9 cellular contexts compared by ENCODE assay signal in genomic region chr11:92735039-92735438, GRCh38.
A peak's percentile ranks its signal among the peaks of the same experiment; 100 is the strongest.
DNase-seq lines count a peak whose midpoint lies in the region; ATAC-seq and TF ChIP-seq lines count a peak whose summit lies in the region.
"Had no signal": no experiment of that assay in that cellular context is flagged by ENCODE, and none has a peak within 500 bp of the region (broad histone marks: within the 10 kb centered on the region; RNA-seq: fewer than 3 reads in every experiment).

No MANE protein-coding gene starts in this region.

- no peaks in the 10 kb centered on the region for H3F3A ChIP-seq in PC-9 (ENCODE audit: insufficient read depth, low read depth)

- H3K36me3 ChIP-seq in A673 (ENCODE audit: insufficient read depth, low read length, poor library complexity, severe bottlenecking) (no peaks in the 10 kb centered on the region), GM06990 (ENCODE audit: control insufficient read depth, insufficient read depth, low read length) (no peaks in the 10 kb centered on the region), PC-9 (ENCODE audit: low read depth) (no peaks in the 10 kb centered on the region)

- H3K27me3 ChIP-seq in A673 (replicated peaks; ENCODE audit: insufficient read depth, low read depth, low read length, poor library complexity) (peaks cover 3% of the 10 kb centered on the region), GM06990 (replicated peaks; ENCODE audit: control insufficient read depth, insufficient read depth, low read length) (peaks cover 2% of the 10 kb centered on the region; the same call in 1 of the 2 replicates), PC-9 (ENCODE audit: insufficient read depth, low read depth) (no peaks in the 10 kb centered on the region)

- H3K79me2 ChIP-seq in PC-9 (ENCODE audit: low read depth) = no peaks in the 10 kb centered on the region

- no TSS peak for BruUV-seq in A673 (replicated peaks; lab: Mats Ljungman, UMichigan)
- BruUV-seq in PC-9 (replicated peaks; lab: Mats Ljungman, UMichigan) = no TSS peak

- H4K20me1 ChIP-seq in PC-9 (ENCODE audit: insufficient read depth) = no peaks in the 10 kb centered on the region

- intact Hi-C loops in A673 (cut with micrococcal nuclease; ENCODE audit: unreplicated experiment) (no loop called here), PC-9 (cut with micrococcal nuclease; ENCODE audit: unreplicated experiment) (no loop called here)

- H3K9me3 ChIP-seq in A673 (ENCODE audit: low read depth, low read length, poor library complexity, severe bottlenecking) (no peaks in the 10 kb centered on the region), PC-9 (ENCODE audit: insufficient read depth, low read depth) (no peaks in the 10 kb centered on the region)

- TF ChIP-seq CTCF in A673 (conservative IDR thresholded peaks at IDR 0.05; ENCODE audit: low read depth, low read length) = peak; percentile 58
- peak; percentile 49 for TF ChIP-seq CTCF in GM06990 (IDR thresholded peaks at IDR 0.05; ENCODE audit: insufficient read depth, low read length, poor library complexity, severe bottlenecking)
- peak; percentile 61 for TF ChIP-seq CTCF in PC-9 (conservative IDR thresholded peaks at IDR 0.05)

- H3K4me1 ChIP-seq in A673 (ENCODE audit: insufficient read depth, low read length, poor library complexity, severe bottlenecking) (peaks cover 8% of the 10 kb centered on the region), PC-9 (replicated peaks; ENCODE audit: insufficient read depth) (no peaks in the 10 kb centered on the region)

- H3K27ac ChIP-seq in A673 (ENCODE audit: low read depth, low read length, poor library complexity, severe bottlenecking) = no peak overlapping the region
- H3K27ac ChIP-seq in PC-9 = no peak overlapping the region

- H2AFZ ChIP-seq in PC-9 = no peak overlapping the region

- ATAC-seq in GM19397 (IDR thresholded peaks at IDR 0.05; ENCODE audit: unreplicated experiment) = no peak
- no peak for ATAC-seq in GM21717 (IDR thresholded peaks at IDR 0.05; ENCODE audit: unreplicated experiment)

- no peak overlapping the region for H3K4me2 ChIP-seq in PC-9

- POLR2A ChIA-PET in A673 (lab: Charles Lee; ENCODE audit: low non-redundant PET) (no interaction called here), PC-9 (lab: Charles Lee; ENCODE audit: unreplicated experiment) (no interaction called here)

- DNase-seq in A673 (ENCODE audit: low spot score) (peak; percentile 46), GM06990 (ENCODE audit: extremely low read depth, insufficient read length) (no peak), PC-9 (no peak), germinal center (ENCODE audit: low spot score) (peak; percentile 3), GM19238 (ENCODE audit: insufficient read length, low spot score) (no peak), T-helper 2 cell (no peak)
- DNase-seq: activated CD4-positive, alpha-beta T cell treated with anti-CD3 and anti-CD28 coated beads for 4 hours had no signal

- CTCF ChIA-PET in A673 (lab: Charles Lee) (interaction anchor here (0.7 kb wide), 1 partner anchor 151 kb away, joined by 3 read pairs; no protein-coding TSS in a partner anchor), PC-9 (lab: Charles Lee) (no interaction called here)

- no peak overlapping the region for H3K4me3 ChIP-seq in A673 (ENCODE audit: low read depth, low read length, poor library complexity, severe bottlenecking)
- no peak overlapping the region for H3K4me3 ChIP-seq in GM06990 (replicated peaks; ENCODE audit: low read depth, low read length)
- no peak overlapping the region for H3K4me3 ChIP-seq in PC-9

- no peaks in the 10 kb centered on the region for H3K9me2 ChIP-seq in PC-9 (ENCODE audit: insufficient read depth)

Comparison
In these comparisons a context has a peak if more than half of its experiments do, and no peak if none do; other contexts are left out.
1. DNase-seq: peak in A673 (single experiment) and germinal center (single experiment); none in GM06990 (single experiment), PC-9 (0 of 2), GM19238 (single experiment) and T-helper 2 cell (0 of 5).
2. Peak in every context shown above with its lines, with median percentiles within 50 percentile points of each other: CTCF ChIP-seq.